In genomic region chr6:133512410-133513016, GRCh38 we compare ENCODE assay signal across 8 cellular contexts.
DNase-seq lines count a peak whose midpoint lies in the region; ATAC-seq and TF ChIP-seq lines count a peak whose summit lies in the region.

No MANE protein-coding gene starts in this region.

- H3K4me3 ChIP-seq in A673 (ENCODE audit: low read depth, low read length, poor library complexity, severe bottlenecking), result no peak overlapping the region
- H3K4me3 ChIP-seq in GM12875 (ENCODE audit: low read depth, low read length), result no peak overlapping the region

- peaks cover 20% of the 10 kb centered on the region for H3K4me1 ChIP-seq in A673 (ENCODE audit: insufficient read depth, low read length, poor library complexity, severe bottlenecking)

- no peaks in the 10 kb centered on the region for H3K27me3 Mint-ChIP-seq in activated naive CD4-positive, alpha-beta T cell treated with anti-CD3 and anti-CD28 coated beads, Interleukin-2, amount 10 ng/mL, durations not matched to agents 7 days and 5 days

- H3K36me3 ChIP-seq in A673 (ENCODE audit: insufficient read depth, low read length, poor library complexity, severe bottlenecking), result no peaks in the 10 kb centered on the region

- no peaks in the 10 kb centered on the region for H3K4me1 Mint-ChIP-seq in activated naive CD4-positive, alpha-beta T cell treated with anti-CD3 and anti-CD28 coated beads, Interleukin-2, amount 10 ng/mL, durations not matched to agents 7 days and 5 days

- peak; percentile 78 for TF ChIP-seq CTCF in A673 (conservative IDR thresholded peaks at IDR 0.05; ENCODE audit: low read depth, low read length)
- peak; percentile 30; the same call in 1 of the 2 replicates for TF ChIP-seq CTCF in GM12875 (IDR thresholded peaks at IDR 0.05; ENCODE audit: borderline replicate concordance, insufficient read depth, low read depth, low read length)

- POLR2A ChIA-PET in A673 (lab: Charles Lee; ENCODE audit: low non-redundant PET), result no interaction called here

- H3K27ac ChIP-seq in A673 (ENCODE audit: low read depth, low read length, poor library complexity, severe bottlenecking), result no peak overlapping the region

- no TSS peak for BruUV-seq in A673 (replicated peaks; lab: Mats Ljungman, UMichigan)

- no peak overlapping the region for H3K4me3 Mint-ChIP-seq in activated naive CD4-positive, alpha-beta T cell treated with anti-CD3 and anti-CD28 coated beads, Interleukin-2, amount 10 ng/mL, durations not matched to agents 7 days and 5 days

- intact Hi-C loops in A673 (cut with micrococcal nuclease; ENCODE audit: unreplicated experiment) (loop anchor here (1.0 to 10.0 kb wide), 6 partner anchors 226 to 690 kb away; no protein-coding TSS in a partner anchor), left cardiac atrium (cut with DNase I) (loop anchor here in 1 of 2 donors (5.0 to 10.0 kb wide), 2 partner anchors 550 to 678 kb away; no protein-coding TSS in a partner anchor), sciatic nerve (cut with DNase I) (no loop called here)

- H3K27me3 ChIP-seq in A673 (replicated peaks; ENCODE audit: insufficient read depth, low read depth, low read length, poor library complexity), result peaks cover 12% of the 10 kb centered on the region

- no peak overlapping the region for H3K27ac Mint-ChIP-seq in activated naive CD4-positive, alpha-beta T cell treated with anti-CD3 and anti-CD28 coated beads, Interleukin-2, amount 10 ng/mL, durations not matched to agents 7 days and 5 days

- CTCF ChIA-PET in A673 (lab: Charles Lee), result no interaction called here
- CTCF ChIA-PET in activated naive CD4-positive, alpha-beta T cell treated with anti-CD3 and anti-CD28 coated beads, Interleukin-2, amount 10 ng/mL, durations not matched to agents 7 days and 5 days (lab: Charles Lee), result interaction anchor here (0.8 kb wide), 1 partner anchor 683 kb away, joined by 3 read pairs; no protein-coding TSS in a partner anchor

- DNase-seq in A673 (ENCODE audit: low spot score) (peak; percentile 76), NCI-H1105 (lab: John Stamatoyannopoulos, UW) (peak; percentile 47), left cardiac atrium (peak; percentile 37), sciatic nerve (ENCODE audit: low spot score) (peak; percentile 70), ureter (ENCODE audit: low spot score) (no peak), epidermal melanocyte (ENCODE audit: insufficient read length, low spot score) (no peak)
- DNase-seq in activated naive CD4-positive, alpha-beta T cell treated with anti-CD3 and anti-CD28 coated beads, Interleukin-2, amount 10 ng/mL, durations not matched to agents 7 days and 5 days, result peak; percentile 36

- no peaks in the 10 kb centered on the region for H3K9me3 ChIP-seq in A673 (ENCODE audit: low read depth, low read length, poor library complexity, severe bottlenecking)

- H3K9me3 Mint-ChIP-seq in activated naive CD4-positive, alpha-beta T cell treated with anti-CD3 and anti-CD28 coated beads, Interleukin-2, amount 10 ng/mL, durations not matched to agents 7 days and 5 days, result no peaks in the 10 kb centered on the region

- ATAC-seq in left cardiac atrium (peak in 1 of 2 donors; percentile 57), sciatic nerve (peak; percentile 60)

- H3K36me3 Mint-ChIP-seq in activated naive CD4-positive, alpha-beta T cell treated with anti-CD3 and anti-CD28 coated beads, Interleukin-2, amount 10 ng/mL, durations not matched to agents 7 days and 5 days, result no peaks in the 10 kb centered on the region

Comparison
In these comparisons a context has a peak if more than half of its experiments do, and no peak if none do; other contexts are left out.
1. DNase-seq: peak in A673 (single experiment), NCI-H1105 (single experiment), activated naive CD4-positive, alpha-beta T cell treated with anti-CD3 and anti-CD28 coated beads, Interleukin-2, amount 10 ng/mL, durations not matched to agents 7 days and 5 days (single experiment), left cardiac atrium (single experiment) and sciatic nerve (single experiment); none in ureter (single experiment) and epidermal melanocyte (single experiment).